In genomic region chr12:39294712-39295111, GRCh38 we compare ENCODE assay signal across 25 cellular contexts.
A peak's percentile ranks its signal among the peaks of the same experiment; 100 is the strongest.
DNase-seq lines count a peak whose midpoint lies in the region; TF ChIP-seq lines count a peak whose summit lies in the region.
"Had no signal": no experiment of that assay in that cellular context is flagged by ENCODE, and none has a peak within 500 bp of the region (broad histone marks: within the 10 kb centered on the region; RNA-seq: fewer than 3 reads in every experiment).

No MANE protein-coding gene starts in this region.

- H3K27me3 Mint-ChIP-seq in activated naive CD4-positive, alpha-beta T cell treated with anti-CD3 and anti-CD28 coated beads, Interleukin-2, amount 50 U/mL, for 24 hours: no peaks in the 10 kb centered on the region
- H3K27me3 Mint-ChIP-seq in glutamatergic neuron (ENCODE audit: unreplicated experiment): no peaks in the 10 kb centered on the region
- H3K27me3 Mint-ChIP-seq: activated CD4-positive, alpha-beta T cell treated with anti-CD3 and anti-CD28 coated beads for 36 hours; natural killer cell treated with Interleukin-12 subunit alpha and Interleukin-12 subunit beta and Interleukin-15 and Interleukin-18, amount 100 ng/mL, for 72 hours; type B pancreatic cell had no signal

- no peak for TF ChIP-seq CTCF in glutamatergic neuron (IDR thresholded peaks at IDR 0.05; ENCODE audit: partially characterized antibody, unreplicated experiment)

- H3K4me3 Mint-ChIP-seq in activated naive CD4-positive, alpha-beta T cell treated with anti-CD3 and anti-CD28 coated beads, Interleukin-2, amount 50 U/mL, for 24 hours: no peak overlapping the region
- H3K4me3 Mint-ChIP-seq in glutamatergic neuron (ENCODE audit: unreplicated experiment): no peak overlapping the region
- H3K4me3 Mint-ChIP-seq: activated CD4-positive, alpha-beta T cell treated with anti-CD3 and anti-CD28 coated beads for 36 hours; immature natural killer cell; natural killer cell treated with Interleukin-12 subunit alpha and Interleukin-12 subunit beta and Interleukin-15 and Interleukin-18, amount 100 ng/mL, for 72 hours; type B pancreatic cell had no signal

- no peaks in the 10 kb centered on the region for H3K4me1 Mint-ChIP-seq in activated naive CD4-positive, alpha-beta T cell treated with anti-CD3 and anti-CD28 coated beads, Interleukin-2, amount 50 U/mL, for 24 hours
- H3K4me1 Mint-ChIP-seq in glutamatergic neuron (ENCODE audit: low read depth, unreplicated experiment): peaks cover 7% of the 10 kb centered on the region
- H3K4me1 Mint-ChIP-seq: activated CD4-positive, alpha-beta T cell treated with anti-CD3 and anti-CD28 coated beads for 36 hours had no signal

- H3K27ac Mint-ChIP-seq in activated naive CD4-positive, alpha-beta T cell treated with anti-CD3 and anti-CD28 coated beads, Interleukin-2, amount 50 U/mL, for 24 hours: peak overlapping the region; percentile 30
- peak overlapping the region; percentile 44 for H3K27ac Mint-ChIP-seq in glutamatergic neuron (ENCODE audit: unreplicated experiment)
- H3K27ac Mint-ChIP-seq: activated CD4-positive, alpha-beta T cell treated with anti-CD3 and anti-CD28 coated beads for 36 hours; immature natural killer cell; natural killer cell treated with Interleukin-12 subunit alpha and Interleukin-12 subunit beta and Interleukin-15 and Interleukin-18, amount 100 ng/mL, for 72 hours; type B pancreatic cell had no signal

- DNase-seq in activated naive CD4-positive, alpha-beta T cell treated with anti-CD3 and anti-CD28 coated beads, Interleukin-2, amount 50 U/mL, for 16 hours: no peak
- DNase-seq in NCI-H1930 (lab: John Stamatoyannopoulos, UW) (peak; percentile 71 to 75), glutamatergic neuron (no peak), retina (peak; percentile 34), SHP77 treated with DMSO at 0.1 percent for 48 hours (lab: John Stamatoyannopoulos, UW) (no peak), NCI-H345 (lab: John Stamatoyannopoulos, UW) (no peak)
- no peak for DNase-seq in stimulated activated naive CD4-positive, alpha-beta T cell (lab: John Stamatoyannopoulos, UW)
- DNase-seq: activated CD4-positive, alpha-beta T cell treated with anti-CD3 and anti-CD28 coated beads for 36 hours; activated gamma-delta T cell; activated T-cell treated with anti-CD3 and anti-CD28 coated beads, Interleukin-2, amount 50 U/mL, for 1 hour; Calu3; effector CD4-positive, alpha-beta T cell; erythroblast; foreskin fibroblast; immature natural killer cell; Karpas-422; left lung; NCI-H1694; NCI-H774; PC-9; SIG-M5; T-helper 1 cell had no signal

- H3K36me3 Mint-ChIP-seq in activated naive CD4-positive, alpha-beta T cell treated with anti-CD3 and anti-CD28 coated beads, Interleukin-2, amount 50 U/mL, for 24 hours: peaks cover 16% of the 10 kb centered on the region
- H3K36me3 Mint-ChIP-seq in glutamatergic neuron (ENCODE audit: unreplicated experiment): no peaks in the 10 kb centered on the region

- H3K9me3 Mint-ChIP-seq in activated naive CD4-positive, alpha-beta T cell treated with anti-CD3 and anti-CD28 coated beads, Interleukin-2, amount 50 U/mL, for 24 hours: peaks cover 7% of the 10 kb centered on the region
- H3K9me3 Mint-ChIP-seq in glutamatergic neuron (ENCODE audit: unreplicated experiment): peaks cover 2% of the 10 kb centered on the region
- H3K9me3 Mint-ChIP-seq: type B pancreatic cell had no signal

Comparison
In these comparisons a context has a peak if more than half of its experiments do, and no peak if none do; other contexts are left out.
1. DNase-seq: peak in NCI-H1930 (2 of 2) and retina (single experiment); none in activated naive CD4-positive, alpha-beta T cell treated with anti-CD3 and anti-CD28 coated beads, Interleukin-2, amount 50 U/mL, for 16 hours (single experiment), glutamatergic neuron (single experiment), SHP77 treated with DMSO at 0.1 percent for 48 hours (single experiment), NCI-H345 (single experiment) and stimulated activated naive CD4-positive, alpha-beta T cell (0 of 6).